Comparison of ENCODE assay signal across 10 cellular contexts in the genomic region with DNA sequence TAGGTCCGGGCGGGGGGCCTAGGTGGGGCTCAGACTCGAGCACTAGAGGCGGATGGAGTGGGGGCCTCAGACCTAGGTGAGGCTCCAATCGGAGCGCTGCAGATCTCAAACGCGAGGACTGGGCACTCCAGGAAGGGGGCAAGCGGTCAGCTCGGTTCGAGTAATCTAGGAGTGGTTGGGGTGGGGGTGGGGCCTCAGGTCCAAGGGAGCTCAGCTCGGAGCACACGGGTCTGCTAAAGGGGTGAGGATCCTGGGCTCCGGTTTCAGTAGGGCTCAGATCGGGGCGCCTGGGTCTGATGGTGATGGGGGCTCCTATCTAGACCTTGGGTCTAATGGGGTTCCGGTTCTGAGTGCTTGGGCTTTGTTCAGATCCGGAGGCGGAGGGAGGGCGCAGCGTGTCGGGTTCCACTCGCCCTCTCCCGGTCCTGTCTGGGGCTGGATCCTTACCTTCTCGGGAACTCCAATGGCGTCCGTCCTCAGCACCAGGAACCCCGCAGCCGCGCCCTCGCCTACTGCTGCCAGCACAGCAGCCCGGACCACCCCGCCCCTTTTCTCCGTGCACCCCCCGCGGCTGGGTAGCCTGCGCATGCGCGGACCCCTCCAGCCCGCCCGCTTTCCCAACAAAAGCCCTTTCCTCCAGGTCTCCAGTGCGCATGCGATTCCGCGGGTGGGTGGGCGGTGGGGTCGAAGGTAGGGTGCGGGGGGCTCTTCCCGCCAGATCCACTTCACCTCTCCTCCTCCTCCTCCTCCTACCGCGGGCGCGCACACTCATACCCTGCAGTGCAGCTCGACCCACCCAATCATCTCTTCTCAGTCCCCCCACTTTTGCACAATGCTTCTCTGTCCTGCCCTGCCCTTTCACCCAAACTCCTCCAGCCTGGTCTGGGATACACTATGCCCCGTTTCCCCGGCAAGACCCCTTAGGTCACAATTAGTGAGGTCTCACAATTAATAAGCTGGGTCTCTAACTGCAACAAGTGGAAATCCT. TPM values are rescaled to one million over a fixed set of nuclear protein-coding genes. Genes with fewer than 3 reads are reported as not detected.
DNase-seq lines count a peak whose midpoint lies in the region; ATAC-seq and TF ChIP-seq lines count a peak whose summit lies in the region.
"Not testable (repeated sequence)": the region's sequence is repeated elsewhere in the genome, so short reads cannot be mapped to it uniquely, and the experiment has no call there.
"Had no signal": no experiment of that assay in that cellular context is flagged by ENCODE, and none has a peak within 500 bp of the region (broad histone marks: within the 10 kb centered on the region; RNA-seq: fewer than 3 reads in every experiment).

A gene with protein sequence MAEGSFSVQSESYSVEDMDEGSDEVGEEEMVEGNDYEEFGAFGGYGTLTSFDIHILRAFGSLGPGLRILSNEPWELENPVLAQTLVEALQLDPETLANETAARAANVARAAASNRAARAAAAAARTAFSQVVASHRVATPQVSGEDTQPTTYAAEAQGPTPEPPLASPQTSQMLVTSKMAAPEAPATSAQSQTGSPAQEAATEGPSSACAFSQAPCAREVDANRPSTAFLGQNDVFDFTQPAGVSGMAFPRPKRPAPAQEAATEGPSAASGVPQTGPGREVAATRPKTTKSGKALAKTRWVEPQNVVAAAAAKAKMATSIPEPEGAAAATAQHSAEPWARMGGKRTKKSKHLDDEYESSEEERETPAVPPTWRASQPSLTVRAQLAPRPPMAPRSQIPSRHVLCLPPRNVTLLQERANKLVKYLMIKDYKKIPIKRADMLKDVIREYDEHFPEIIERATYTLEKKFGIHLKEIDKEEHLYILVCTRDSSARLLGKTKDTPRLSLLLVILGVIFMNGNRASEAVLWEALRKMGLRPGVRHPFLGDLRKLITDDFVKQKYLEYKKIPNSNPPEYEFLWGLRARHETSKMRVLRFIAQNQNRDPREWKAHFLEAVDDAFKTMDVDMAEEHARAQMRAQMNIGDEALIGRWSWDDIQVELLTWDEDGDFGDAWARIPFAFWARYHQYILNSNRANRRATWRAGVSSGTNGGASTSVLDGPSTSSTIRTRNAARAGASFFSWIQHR (minus strand): TSS at position 501 of the 988 bp plus-strand sequence. CDS start 1,011 bp downstream, outside the sequence.

- not testable (repeated sequence) for H3K27ac ChIP-seq in dorsolateral prefrontal cortex; osteoblast (ENCODE audit: low read depth, low read length); thymus (ENCODE audit: low read depth)

- H3K36me3 ChIP-seq in BJ (ENCODE audit: control insufficient read depth, insufficient read depth, low read length); osteoblast (ENCODE audit: insufficient read depth, low read length); thymus (ENCODE audit: control insufficient read depth, insufficient read depth): not testable (repeated sequence)

- H3K36me3 Mint-ChIP-seq in activated CD4-positive, alpha-beta T cell treated with anti-CD3 and anti-CD28 coated beads for 36 hours (ENCODE audit: low read depth): not testable (repeated sequence)

- H3K9me3 Mint-ChIP-seq in activated CD4-positive, alpha-beta T cell treated with anti-CD3 and anti-CD28 coated beads for 36 hours (ENCODE audit: low read depth): not testable (repeated sequence)

- not testable (repeated sequence) for H3K4me1 ChIP-seq in osteoblast (ENCODE audit: insufficient read depth, low read length); thymus (ENCODE audit: control insufficient read depth, insufficient read depth, low read length)

- WGBS in thymus: no CpG with 5 or more reads among the region's 56 CpGs

- not testable (repeated sequence) for H3K4me2 ChIP-seq in osteoblast (ENCODE audit: insufficient read depth, low read length)

- H3K4me3 ChIP-seq in BJ (ENCODE audit: low read depth, low read length); dorsolateral prefrontal cortex; osteoblast (ENCODE audit: insufficient read depth, low read length); thymus (ENCODE audit: low read length): not testable (repeated sequence)

- intact Hi-C loops in activated CD4-positive, alpha-beta T cell treated with anti-CD3 and anti-CD28 coated beads for 36 hours (cut with DNase I, micrococcal nuclease); dorsolateral prefrontal cortex (cut with DNase I): not testable (repeated sequence)

- H3K4me1 Mint-ChIP-seq in activated CD4-positive, alpha-beta T cell treated with anti-CD3 and anti-CD28 coated beads for 36 hours: not testable (repeated sequence)

- not testable (repeated sequence) for H3K4me3 Mint-ChIP-seq in activated CD4-positive, alpha-beta T cell treated with anti-CD3 and anti-CD28 coated beads for 36 hours

- not testable (repeated sequence) for H3K9me3 ChIP-seq in osteoblast (ENCODE audit: low read depth, low read length); thymus (ENCODE audit: control insufficient read depth)

- H3K27ac Mint-ChIP-seq in activated CD4-positive, alpha-beta T cell treated with anti-CD3 and anti-CD28 coated beads for 36 hours: not testable (repeated sequence)

- not testable (repeated sequence) for H3K27me3 ChIP-seq in BJ (ENCODE audit: control insufficient read depth, insufficient read depth, low read length); dorsolateral prefrontal cortex; osteoblast (ENCODE audit: insufficient read depth, low read length); thymus (ENCODE audit: control insufficient read depth, insufficient read depth)

- TF ChIP-seq CTCF in BJ (IDR thresholded peaks at IDR 0.05; ENCODE audit: insufficient read depth, low read depth, low read length); dorsolateral prefrontal cortex (IDR thresholded peaks at IDR 0.05 in 54 of 56, conservative IDR thresholded peaks at IDR 0.05 in 2 of 56; ENCODE audit: low read depth in 1 of 56, partially characterized antibody in 56 of 56); osteoblast (IDR thresholded peaks at IDR 0.05; ENCODE audit: extremely low read depth, low read depth, low read length): not testable (repeated sequence)

- H2AFZ ChIP-seq in osteoblast (ENCODE audit: low read length): not testable (repeated sequence)

- peak; percentile 60 for ATAC-seq in activated CD4-positive, alpha-beta T cell treated with anti-CD3 and anti-CD28 coated beads for 36 hours

- not testable (repeated sequence) for DNase-seq in BJ (ENCODE audit: low read depth); LHCN-M2 (ENCODE audit: low read depth); activated CD4-positive, alpha-beta T cell treated with anti-CD3 and anti-CD28 coated beads for 36 hours; dorsolateral prefrontal cortex; glomerular endothelial cell (ENCODE audit: extremely low read depth, low read depth, low spot score); lung microvascular endothelial cell (ENCODE audit: low read depth in 2 of 2); osteoblast (ENCODE audit: insufficient read length, low spot score, missing footprints)

- not testable (repeated sequence) for H3K27me3 Mint-ChIP-seq in activated CD4-positive, alpha-beta T cell treated with anti-CD3 and anti-CD28 coated beads for 36 hours

- CTCF ChIA-PET in BJ (lab: Yijun Ruan, JAX); activated CD4-positive, alpha-beta T cell treated with anti-CD3 and anti-CD28 coated beads for 36 hours (lab: Charles Lee): not testable (repeated sequence)

- POLR2A ChIA-PET in BJ (lab: Charles Lee); activated CD4-positive, alpha-beta T cell treated with anti-CD3 and anti-CD28 coated beads for 36 hours (lab: Charles Lee): not testable (repeated sequence)

- not testable (repeated sequence) for H4K20me1 ChIP-seq in osteoblast (ENCODE audit: insufficient read depth, low read length)

- not testable (repeated sequence) for H3K79me2 ChIP-seq in osteoblast (ENCODE audit: insufficient read depth, low read length)

RNA-seq across cellular contexts. Expression of the gene that starts here (rescaled TPM):
- 26.9 and 44.9 TPM in 2 replicates for polyA plus RNA-seq in BJ (2011; rRNA removed)
- polyA minus RNA-seq in BJ (2011; rRNA and poly(A)+ RNA removed): 42.8 and 46.1 TPM in 2 replicates
- total RNA-seq in LHCN-M2 (2014; rRNA removed): 40.8 and 88.4 TPM in 2 replicates
- polyA plus RNA-seq in LHCN-M2 (2012): 53.8 TPM
- 1 to 10 TPM in 1 of 2 experiments, under 1 TPM in 1; 0.95 to 2.3 TPM for total RNA-seq in activated CD4-positive, alpha-beta T cell treated with anti-CD3 and anti-CD28 coated beads for 36 hours
- total RNA-seq in dorsolateral prefrontal cortex: 10 to 100 TPM; 22.3 to 98.0 (median 62.0) TPM
- 8.8 and 75.3 TPM in 2 replicates for total RNA-seq in glomerular endothelial cell
- total RNA-seq in lung microvascular endothelial cell: 15.5 and 71.0 TPM in 2 replicates
- total RNA-seq in osteoblast: 24.6 and 29.8 TPM in 2 replicates
- polyA plus RNA-seq in thymus: 21.1 TPM
- total RNA-seq: Caco-2, K562 had no signal
- polyA plus RNA-seq: K562 had no signal
